In genomic region chr16:81458827-81459598, GRCh38 we compare ENCODE assay signal across 1 cellular context.
TF ChIP-seq lines count a peak whose summit lies in the region.

No MANE protein-coding gene starts in this region.

TF ChIP-seq in K562, 482 proteins besides CTCF, POLR2A, EP300 and RAD21:
- TF ChIP-seq UBTF (IDR thresholded peaks at IDR 0.05; ENCODE audit: borderline replicate concordance in 1 of 2, low read depth in 2 of 2, low read length in 2 of 2) (no peak), SUPT5H (IDR thresholded peaks at IDR 0.05) (0 out of 2 replicates have a peak, but pooled peaks have one; percentile 18)
